17 cellular contexts compared by ENCODE assay signal in genomic region chr3:100717637-100718487, GRCh38. TPM values are rescaled to one million over a fixed set of nuclear protein-coding genes. Genes with fewer than 3 reads are reported as not detected.
DNase-seq lines count a peak whose midpoint lies in the region; ATAC-seq and TF ChIP-seq lines count a peak whose summit lies in the region.
"Had no signal": no experiment of that assay in that cellular context is flagged by ENCODE, and none has a peak within 500 bp of the region (broad histone marks: within the 10 kb centered on the region; RNA-seq: fewer than 3 reads in every experiment).

No MANE protein-coding gene starts in this region.

- H3K4me1 Mint-ChIP-seq in CD14-positive monocyte, result peaks cover 23% of the 10 kb centered on the region
- peaks cover 26% of the 10 kb centered on the region for H3K4me1 Mint-ChIP-seq in T-helper 17 cell

- H3K27me3 Mint-ChIP-seq in CD14-positive monocyte (ENCODE audit: low read depth in 3 of 3), result no peaks in the 10 kb centered on the region
- H3K27me3 Mint-ChIP-seq in T-helper 17 cell, result no peaks in the 10 kb centered on the region

- no peak overlapping the region for H3K9ac ChIP-seq in liver (ENCODE audit: low read depth in 1 of 2, low read length in 2 of 2)

- peak overlapping the region in 4 of 7 donors; percentile 26 to 84 (median 51) for H3K27ac Mint-ChIP-seq in CD14-positive monocyte
- peak overlapping the region; percentile 54 for H3K27ac Mint-ChIP-seq in T-helper 17 cell

- H3K9me3 Mint-ChIP-seq in CD14-positive monocyte, result peaks cover 0 to 2% (median 0%) of the 10 kb centered on the region in 7 donors

- TF ChIP-seq RAD21 in liver (IDR thresholded peaks at IDR 0.05), result peak in 1 of 2 donors; percentile 8

- H3K36me3 Mint-ChIP-seq in CD14-positive monocyte (peaks cover 69 to 88% of the 10 kb centered on the region in 2 donors), T-helper 17 cell (ENCODE audit: low read depth) (peaks cover 9% of the 10 kb centered on the region)

- peaks cover 10 to 30% (median 18%) of the 10 kb centered on the region in 4 donors for H3K4me1 ChIP-seq in liver (ENCODE audit: control insufficient read depth in 4 of 4, insufficient read depth in 4 of 4, low read length in 3 of 4)
- peaks cover 0 to 2% of the 10 kb centered on the region in 2 donors for H3K4me1 ChIP-seq in aorta (ENCODE audit: control insufficient read depth in 1 of 2, insufficient read depth in 2 of 2, low read length in 2 of 2)
- H3K4me1 ChIP-seq: BE2C had no signal

- TF ChIP-seq CTCF in 22Rv1 (IDR thresholded peaks at IDR 0.05), result no peak
- TF ChIP-seq CTCF in CD14-positive monocyte (IDR thresholded peaks at IDR 0.05), result no peak
- no peak for TF ChIP-seq CTCF in liver (IDR thresholded peaks at IDR 0.05; ENCODE audit: low read depth, low read length, missing input control)

- H3K27ac ChIP-seq in 22Rv1, result 0 out of 2 replicates have a peak overlapping the region, but pooled peaks have one; percentile 13
- H3K27ac ChIP-seq in liver (ENCODE audit: low read depth in 1 of 2, low read length in 2 of 2), result peak overlapping the region in 1 of 2 donors; percentile 34
- no peak overlapping the region for H3K27ac ChIP-seq in aorta (ENCODE audit: low read depth in 1 of 2, low read length in 2 of 2)

- H3K9me3 ChIP-seq in T-helper 17 cell (ENCODE audit: control insufficient read depth, low read length, poor library complexity, severe bottlenecking) (no peaks in the 10 kb centered on the region), liver (ENCODE audit: control insufficient read depth in 4 of 4, low read length in 3 of 4) (no peaks in the 10 kb centered on the region), aorta (ENCODE audit: control insufficient read depth, low read length) (no peaks in the 10 kb centered on the region)
- H3K9me3 ChIP-seq: BE2C, MG63 had no signal

- intact Hi-C loops in CD14-positive monocyte (cut with micrococcal nuclease) (no loop called here), aorta (cut with DNase I) (no loop called here)

- WGBS in liver, result 48% methylated on average over 4 of the region's 4 CpGs
- WGBS in aorta, 2 donors, result 87 to 88% methylated on average over 4 of the region's 4 CpGs

- DNase-seq in CD14-positive monocyte (ENCODE audit: low spot score) (no peak), T-helper 17 cell (no peak), aorta (no peak), NCI-H2107 treated with DMSO at 0.1 percent for 48 hours (lab: John Stamatoyannopoulos, UW; ENCODE audit: unreplicated experiment) (no peak), SW 1271 (lab: John Stamatoyannopoulos, UW) (no peak), middle frontal gyrus (ENCODE audit: extremely low spot score, low spot score) (no peak)
- DNase-seq: BE2C; DMS 273 treated with DMSO at 0.1 percent for 48 hours; KBM-7; MG63; NCI-H1105; NCI-H187 treated with DMSO at 0.1 percent for 48 hours; NCI-H524; NK-92 treated with Interleukin-12 subunit alpha and Interleukin-12 subunit beta, amount 100 ng/mL, for 24 hours had no signal

- no peak overlapping the region for H3K4me3 ChIP-seq in liver (ENCODE audit: low read depth in 1 of 3, low read length in 3 of 3)
- no peak overlapping the region for H3K4me3 ChIP-seq in aorta (ENCODE audit: low read length in 2 of 2)
- H3K4me3 ChIP-seq: MG63 had no signal

- peaks cover 7 to 33% (median 22%) of the 10 kb centered on the region in 4 donors for H3K36me3 ChIP-seq in liver (ENCODE audit: control insufficient read depth in 4 of 4, insufficient read depth in 3 of 4, low read depth in 1 of 4, low read length in 3 of 4)
- peaks cover 0 to 4% of the 10 kb centered on the region in 2 donors for H3K36me3 ChIP-seq in aorta (ENCODE audit: control insufficient read depth in 1 of 2, insufficient read depth in 2 of 2, low read length in 1 of 2)

- no peak overlapping the region for H3K4me3 Mint-ChIP-seq in CD14-positive monocyte
- H3K4me3 Mint-ChIP-seq in T-helper 17 cell, result no peak overlapping the region

- H3K27me3 ChIP-seq in liver (ENCODE audit: control insufficient read depth in 4 of 4, insufficient read depth in 4 of 4, low read length in 3 of 4), result no peaks in the 10 kb centered on the region
- H3K27me3 ChIP-seq in aorta (ENCODE audit: control insufficient read depth in 1 of 2, insufficient read depth in 2 of 2, low read length in 1 of 2), result no peaks in the 10 kb centered on the region
- H3K27me3 ChIP-seq: BE2C, MG63 had no signal

- ATAC-seq in T-helper 17 cell (no peak), aorta (ENCODE audit: low FRiP score) (no peak)
- ATAC-seq: SK-N-SH treated with all-trans-retinoic acid at 6 μM for 48 hours had no signal

TF ChIP-seq in liver, 16 proteins besides CTCF, POLR2A, EP300 and RAD21:
- TF ChIP-seq ATF3 (IDR thresholded peaks at IDR 0.05) (peak; percentile 12), MAX (IDR thresholded peaks at IDR 0.05) (no peak), NR2F2 (IDR thresholded peaks at IDR 0.05) (no peak), HNF4A (conservative IDR thresholded peaks at IDR 0.05) (peak; percentile 32 to 57), REST (IDR thresholded peaks at IDR 0.05) (no peak), EGR1 (IDR thresholded peaks at IDR 0.05; ENCODE audit: low read depth in 2 of 2) (no peak), RXRA (IDR thresholded peaks at IDR 0.05) (peak in 1 of 2 donors; percentile 45), JUND (IDR thresholded peaks at IDR 0.05) (peak; percentile 26 to 32), YY1 (IDR thresholded peaks at IDR 0.05) (no peak), FOXA2 (IDR thresholded peaks at IDR 0.05) (no peak), SP1 (IDR thresholded peaks at IDR 0.05) (no peak), TAF1 (conservative IDR thresholded peaks at IDR 0.05) (no peak), HNF4G (IDR thresholded peaks at IDR 0.05) (no peak), FOXA1 (IDR thresholded peaks at IDR 0.05) (no peak), GABPA (IDR thresholded peaks at IDR 0.05 in 1 of 2, conservative IDR thresholded peaks at IDR 0.05 in 1 of 2) (no peak)
- TF ChIP-seq, protein P1, sequence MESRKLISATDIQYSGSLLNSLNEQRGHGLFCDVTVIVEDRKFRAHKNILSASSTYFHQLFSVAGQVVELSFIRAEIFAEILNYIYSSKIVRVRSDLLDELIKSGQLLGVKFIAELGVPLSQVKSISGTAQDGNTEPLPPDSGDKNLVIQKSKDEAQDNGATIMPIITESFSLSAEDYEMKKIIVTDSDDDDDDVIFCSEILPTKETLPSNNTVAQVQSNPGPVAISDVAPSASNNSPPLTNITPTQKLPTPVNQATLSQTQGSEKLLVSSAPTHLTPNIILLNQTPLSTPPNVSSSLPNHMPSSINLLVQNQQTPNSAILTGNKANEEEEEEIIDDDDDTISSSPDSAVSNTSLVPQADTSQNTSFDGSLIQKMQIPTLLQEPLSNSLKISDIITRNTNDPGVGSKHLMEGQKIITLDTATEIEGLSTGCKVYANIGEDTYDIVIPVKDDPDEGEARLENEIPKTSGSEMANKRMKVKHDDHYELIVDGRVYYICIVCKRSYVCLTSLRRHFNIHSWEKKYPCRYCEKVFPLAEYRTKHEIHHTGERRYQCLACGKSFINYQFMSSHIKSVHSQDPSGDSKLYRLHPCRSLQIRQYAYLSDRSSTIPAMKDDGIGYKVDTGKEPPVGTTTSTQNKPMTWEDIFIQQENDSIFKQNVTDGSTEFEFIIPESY (IDR thresholded peaks at IDR 0.05), result no peak

RNA-seq across cellular contexts. Expression of gene TFG, which starts 8.6 kb away (rescaled TPM):
- polyA plus RNA-seq in CD14-positive monocyte (10 to 100 TPM; 37.9 to 51.2 TPM), liver (10 to 100 TPM; 64.6 to 65.3 TPM), aorta (10 to 100 TPM; 52.3 to 54.8 TPM)
- total RNA-seq in T-helper 17 cell (10 to 100 TPM; 59.2 to 60.4 TPM), liver (10 to 100 TPM; 42.4 to 70.8 TPM), aorta (10 to 100 TPM; 71.8 to 71.9 TPM)
